ENCODE assay signal across 19 cellular contexts in genomic region chr15:36808401-36809160, GRCh38.
DNase-seq lines count a peak whose midpoint lies in the region; TF ChIP-seq lines count a peak whose summit lies in the region.
"Had no signal": no experiment of that assay in that cellular context is flagged by ENCODE, and none has a peak within 500 bp of the region (broad histone marks: within the 10 kb centered on the region; RNA-seq: fewer than 3 reads in every experiment).

No MANE protein-coding gene starts in this region.

- no peak for TF ChIP-seq CTCF in RWPE1 (conservative IDR thresholded peaks at IDR 0.05; ENCODE audit: low read depth)

- no peak overlapping the region for H3K27ac ChIP-seq in RWPE1
- H3K27ac ChIP-seq: dorsolateral prefrontal cortex, suprapubic skin had no signal

- peak; percentile 47 for DNase-seq in NCI-H2081 treated with DMSO at 0.1 percent for 48 hours (lab: John Stamatoyannopoulos, UW)
- DNase-seq in dermis blood vessel endothelial cell = peak; percentile 42
- DNase-seq in left kidney (ENCODE audit: low read depth, low spot score) = peak; percentile 63
- DNase-seq in renal cortical epithelial cell (ENCODE audit: low read depth) = peak; percentile 7
- no peak for DNase-seq in effector CD8-positive, alpha-beta T cell (lab: John Stamatoyannopoulos, UW)
- no peak for DNase-seq in RWPE1 (ENCODE audit: low spot score)
- DNase-seq in UCSD-AML1 (lab: John Stamatoyannopoulos, UW; ENCODE audit: unreplicated experiment) = no peak
- no peak for DNase-seq in germinal center (ENCODE audit: low spot score)
- DNase-seq: activated CD4-positive, CD25-positive, alpha-beta regulatory T cell treated with anti-CD3 and anti-CD28 coated beads, Interleukin-2, amount 50 U/mL, for 72 hours; activated CD8-positive, alpha-beta memory T cell treated with anti-CD3 and anti-CD28 coated beads, Interleukin-2, amount 10 ng/mL, durations not matched to agents 7 days and 5 days; activated effector memory CD4-positive, alpha-beta T cell treated with Interleukin-2 at 50 U/mL for 16 hours; AML-193; dorsolateral prefrontal cortex; HCEC 1CT; NCI-H1436 treated with DMSO at 0.1 percent for 48 hours; SHP77 treated with DMSO at 0.1 percent for 48 hours; stimulated activated CD4-positive, alpha-beta T cell treated with anti-CD3 and anti-CD28 coated beads, Interleukin-4, amount 100 ng/mL, for 1 hour; T-helper 2 cell had no signal

- CTCF ChIA-PET in RWPE1 (lab: Yijun Ruan, JAX) = no interaction called here

- POLR2A ChIA-PET in RWPE1 (lab: Yijun Ruan, JAX; ENCODE audit: low non-redundant PET) = no interaction called here

Comparison
In these comparisons a context has a peak if more than half of its experiments do, and no peak if none do; other contexts are left out.
1. DNase-seq: peak in NCI-H2081 treated with DMSO at 0.1 percent for 48 hours (single experiment), dermis blood vessel endothelial cell (single experiment), left kidney (single experiment) and renal cortical epithelial cell (single experiment); none in effector CD8-positive, alpha-beta T cell (single experiment), RWPE1 (single experiment), UCSD-AML1 (single experiment) and germinal center (single experiment).